In the genomic region with DNA sequence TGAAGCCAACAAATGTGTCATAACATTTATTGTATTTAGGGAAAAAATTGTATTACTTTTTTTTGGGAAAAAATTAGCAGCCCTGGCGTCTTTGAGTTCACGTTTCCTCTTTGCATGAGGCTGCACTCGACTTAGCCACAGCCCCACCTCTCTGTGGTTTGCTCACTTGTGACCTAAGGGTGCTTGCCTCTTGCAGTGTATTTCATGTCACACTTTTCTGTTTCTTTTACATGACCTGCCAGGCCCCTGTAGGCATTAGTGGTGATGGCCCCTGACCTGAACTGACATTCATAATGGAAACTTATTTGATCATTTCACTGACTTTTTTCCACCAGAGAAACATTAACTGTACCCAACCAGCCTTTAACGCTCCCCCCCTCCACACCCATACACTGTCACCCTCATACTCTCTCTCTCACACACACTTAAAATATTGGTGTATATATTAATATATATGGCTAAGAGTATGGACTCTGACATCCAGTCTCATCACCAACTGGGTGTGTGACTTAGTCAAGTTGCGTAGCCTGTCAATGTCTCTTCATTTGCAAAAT, we compare ENCODE assay signal across 8 cellular contexts.
DNase-seq lines count a peak whose midpoint lies in the region; ATAC-seq and TF ChIP-seq lines count a peak whose summit lies in the region.

No MANE protein-coding gene starts in this region.

- DNase-seq in GM10248 (ENCODE audit: extremely low spot score): peak; percentile 64
- DNase-seq in NOMO-1 treated with DMSO at 0.1 percent for 48 hours (lab: John Stamatoyannopoulos, UW; ENCODE audit: unreplicated experiment): peak; percentile 63
- DNase-seq in activated effector memory CD4-positive, alpha-beta T cell treated with anti-CD3 and anti-CD28 coated beads, Interleukin-2, amount 50 U/mL, for 16 hours: peak; percentile 86
- DNase-seq in stimulated activated CD8-positive, alpha-beta memory T cell treated with anti-CD3 and anti-CD28 coated beads, Interleukin-7, amount 100 ng/mL, for 1 hour (ENCODE audit: low read depth in 2 of 2): peak; percentile 41 to 54
- no peak for DNase-seq in retina
- no peak for DNase-seq in NCI-H2171 treated with DMSO at 0.1 percent for 48 hours (lab: John Stamatoyannopoulos, UW)
- DNase-seq in BE2C: no peak

- ATAC-seq in GM21786 (IDR thresholded peaks at IDR 0.05; ENCODE audit: unreplicated experiment): peak; percentile 92

- H3K27me3 ChIP-seq in BE2C: peaks cover 39% of the 10 kb centered on the region

- no peak for TF ChIP-seq CTCF in GM10248 (IDR thresholded peaks at IDR 0.05; ENCODE audit: control extremely low read depth, extremely low read depth, low read depth, missing control alignments)
- TF ChIP-seq CTCF in BE2C (IDR thresholded peaks at IDR 0.05; ENCODE audit: low read depth, low read length): no peak

- no peaks in the 10 kb centered on the region for H3K36me3 ChIP-seq in BE2C

- H3K9me3 ChIP-seq in BE2C: no peaks in the 10 kb centered on the region

- no peaks in the 10 kb centered on the region for H3K4me1 ChIP-seq in BE2C

- H3K4me3 ChIP-seq in BE2C (ENCODE audit: low read depth, low read length): no peak overlapping the region

- CTCF ChIA-PET in GM10248 (lab: Yijun Ruan, JAX): interaction anchor here (3.3 kb wide), 1 partner anchor 11 kb away, joined by 12 read pairs; no protein-coding TSS in a partner anchor

- POLR2A ChIA-PET in GM10248 (lab: Yijun Ruan, JAX): no interaction called here

Comparison
In these comparisons a context has a peak if more than half of its experiments do, and no peak if none do; other contexts are left out.
1. DNase-seq: peak in GM10248 (single experiment), NOMO-1 treated with DMSO at 0.1 percent for 48 hours (single experiment), activated effector memory CD4-positive, alpha-beta T cell treated with anti-CD3 and anti-CD28 coated beads, Interleukin-2, amount 50 U/mL, for 16 hours (single experiment) and stimulated activated CD8-positive, alpha-beta memory T cell treated with anti-CD3 and anti-CD28 coated beads, Interleukin-7, amount 100 ng/mL, for 1 hour (2 of 2); none in retina (single experiment), NCI-H2171 treated with DMSO at 0.1 percent for 48 hours (single experiment) and BE2C (single experiment).